17 cellular contexts compared by ENCODE assay signal in the genomic region with DNA sequence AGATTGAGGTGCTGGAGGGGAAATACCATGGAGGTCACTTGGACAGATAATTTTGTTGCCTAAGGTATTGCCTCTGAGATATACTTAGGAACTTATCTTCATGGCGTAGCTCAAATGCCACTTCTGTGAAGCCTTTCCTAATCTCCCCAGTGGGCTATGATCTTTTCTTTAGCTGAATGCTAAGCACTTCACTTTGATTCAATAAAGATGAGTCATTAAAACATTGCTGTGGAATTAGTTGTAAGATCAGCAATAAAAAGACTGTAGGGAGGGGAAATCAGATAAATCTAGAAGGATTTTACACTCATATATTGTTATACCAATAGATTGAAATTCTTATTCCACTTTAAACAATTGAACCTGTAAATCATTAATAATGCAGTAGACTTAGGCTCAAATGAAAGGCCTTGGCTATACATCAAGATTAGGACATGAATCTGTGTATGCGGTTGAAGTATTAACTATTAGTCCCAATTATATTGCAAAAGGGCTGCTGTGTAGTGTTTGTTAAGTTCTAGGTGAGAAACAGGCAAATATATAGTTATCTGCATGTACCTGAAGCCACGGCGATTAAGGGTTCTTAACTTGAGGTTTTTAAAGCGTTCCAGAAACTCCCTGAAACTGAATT. TPM values are rescaled to one million over a fixed set of nuclear protein-coding genes. Genes with fewer than 3 reads are reported as not detected.
DNase-seq lines count a peak whose midpoint lies in the region; ATAC-seq and TF ChIP-seq lines count a peak whose summit lies in the region.
"Had no signal": no experiment of that assay in that cellular context is flagged by ENCODE, and none has a peak within 500 bp of the region (broad histone marks: within the 10 kb centered on the region; RNA-seq: fewer than 3 reads in every experiment).

No MANE protein-coding gene starts in this region.

- no peaks in the 10 kb centered on the region for H3K9me3 Mint-ChIP-seq in stimulated activated memory B cell treated with anti-CD40 and anti-IgM and Interleukin-4, amounts not matched to agents 10 μg/mL and 1 μg/mL and 100 μg/mL, for 72 hours
- H3K9me3 Mint-ChIP-seq: CD8-positive, alpha-beta T cell had no signal

- H3K4me1 Mint-ChIP-seq in stimulated activated memory B cell treated with anti-CD40 and anti-IgM and Interleukin-4, amounts not matched to agents 10 μg/mL and 1 μg/mL and 100 μg/mL, for 72 hours = peaks cover 14% of the 10 kb centered on the region

- H2AFZ ChIP-seq in IMR-90 (replicated peaks; ENCODE audit: low read length, poor library complexity) = no peak overlapping the region

- dilution Hi-C loops in IMR-90 (cut with HindIII; ENCODE audit: low sequenced_read_pairs, unreplicated experiment) = no loop called here

- CTCF ChIA-PET in IMR-90 (lab: Yijun Ruan, JAX) = interaction anchor here (1.0 kb wide), 1 partner anchor 21 kb away, joined by 3 read pairs; no protein-coding TSS in a partner anchor

- in situ Hi-C loops in IMR-90 (cut with MboI; ENCODE audit: low sequenced_read_pairs) = no loop called here

- TF ChIP-seq POLR2A in IMR-90 (IDR thresholded peaks at IDR 0.05; ENCODE audit: low read depth, low read length) (no peak), body of pancreas (IDR thresholded peaks at IDR 0.05) (no peak)

- no peak overlapping the region for H4K5ac ChIP-seq in IMR-90 (ENCODE audit: low read depth, low read length)

- H4K91ac ChIP-seq in IMR-90 (ENCODE audit: insufficient read depth, low read depth, low read length) = 0 out of 2 replicates have a peak overlapping the region, but pooled peaks have one; percentile 14

- WGBS in IMR-90 (ENCODE audit: extremely low coverage in 2 of 2, insufficient read length in 1 of 2), 2 experiments = 100% methylated on average over 1 of the region's 5 CpGs; no CpG with 5 or more reads in 1 of the 2 experiments
- 21% methylated on average over 5 of the region's 5 CpGs for WGBS in body of pancreas, 2 donors

- H3K27me3 ChIP-seq in IMR-90 (ENCODE audit: control insufficient read depth, insufficient read depth, low read length) = no peaks in the 10 kb centered on the region
- no peaks in the 10 kb centered on the region for H3K27me3 ChIP-seq in body of pancreas
- no peaks in the 10 kb centered on the region for H3K27me3 ChIP-seq in muscle layer of duodenum (ENCODE audit: low read depth, low read length)
- H3K27me3 ChIP-seq: BE2C had no signal

- H3K56ac ChIP-seq in IMR-90 (ENCODE audit: extremely low read depth, insufficient read depth, low read length) = no peak overlapping the region

- peaks cover 72% of the 10 kb centered on the region for H3K36me3 Mint-ChIP-seq in stimulated activated memory B cell treated with anti-CD40 and anti-IgM and Interleukin-4, amounts not matched to agents 10 μg/mL and 1 μg/mL and 100 μg/mL, for 72 hours

- H3K4me1 ChIP-seq in IMR-90 (ENCODE audit: control insufficient read depth, insufficient read depth, low read length) (peaks cover 6% of the 10 kb centered on the region; the same call in 1 of the 2 replicates), body of pancreas (peaks cover 18% of the 10 kb centered on the region), muscle layer of duodenum (ENCODE audit: control insufficient read depth in 1 of 2, insufficient read depth in 2 of 2, low read length in 2 of 2) (no peaks in the 10 kb centered on the region)
- H3K4me1 ChIP-seq: BE2C had no signal

- H4K20me1 ChIP-seq in IMR-90 (ENCODE audit: insufficient read depth, low read length) = no peaks in the 10 kb centered on the region

- H3K9me3 ChIP-seq in IMR-90 (ENCODE audit: control insufficient read depth, insufficient read depth, low read length) (no peaks in the 10 kb centered on the region), body of pancreas (no peaks in the 10 kb centered on the region), muscle layer of duodenum (ENCODE audit: control insufficient read depth in 1 of 2, low read length in 2 of 2) (no peaks in the 10 kb centered on the region)
- H3K9me3 ChIP-seq: BE2C had no signal

- H3K27me3 Mint-ChIP-seq in stimulated activated memory B cell treated with anti-CD40 and anti-IgM and Interleukin-4, amounts not matched to agents 10 μg/mL and 1 μg/mL and 100 μg/mL, for 72 hours = no peaks in the 10 kb centered on the region

- H3K9ac ChIP-seq in IMR-90 (ENCODE audit: low read depth, low read length) = no peak overlapping the region

- H3K14ac ChIP-seq in IMR-90 (replicated peaks; ENCODE audit: low read depth, low read length) = 0 out of 2 replicates have a peak overlapping the region, but pooled peaks have one; percentile 63

- no peak overlapping the region for H3K4me2 ChIP-seq in IMR-90 (ENCODE audit: low read depth, low read length)

- peaks cover 29% of the 10 kb centered on the region for H3K9me1 ChIP-seq in IMR-90 (ENCODE audit: insufficient read depth, low read length)

- 0 out of 2 replicates have a peak overlapping the region, but pooled peaks have one; percentile 14 for H2BK20ac ChIP-seq in IMR-90 (ENCODE audit: low read depth, low read length)

- H3K4me3 Mint-ChIP-seq in stimulated activated memory B cell treated with anti-CD40 and anti-IgM and Interleukin-4, amounts not matched to agents 10 μg/mL and 1 μg/mL and 100 μg/mL, for 72 hours = no peak overlapping the region
- H3K4me3 Mint-ChIP-seq: CD8-positive, alpha-beta T cell had no signal

- H3K36me3 ChIP-seq in IMR-90 (ENCODE audit: control insufficient read depth, insufficient read depth, low read length) (peaks cover 7% of the 10 kb centered on the region), body of pancreas (replicated peaks in 1 of 2; ENCODE audit: insufficient read depth in 1 of 2, low read depth in 2 of 2) (no peaks in the 10 kb centered on the region), muscle layer of duodenum (ENCODE audit: control insufficient read depth in 1 of 2, insufficient read depth in 2 of 2, low read length in 2 of 2) (peaks cover 0 to 9% of the 10 kb centered on the region in 2 donors)

- POLR2A ChIA-PET in IMR-90 (lab: Charles Lee; ENCODE audit: unreplicated experiment) = no interaction called here

- H3K4ac ChIP-seq in IMR-90 (ENCODE audit: low read depth, low read length) = no peak overlapping the region

- intact Hi-C loops in IMR-90 (cut with micrococcal nuclease) = no loop called here
- intact Hi-C loops in body of pancreas (cut with DNase I) = no loop called here

- TF ChIP-seq RAD21 in IMR-90 (IDR thresholded peaks at IDR 0.05; ENCODE audit: low read length) = no peak

- 0 out of 4 replicates have a peak overlapping the region, but pooled peaks of 1 of the 2 experiments have one; percentile 5 for H4K8ac ChIP-seq in IMR-90 (ENCODE audit: low read depth in 2 of 2, low read length in 2 of 2)

- H3K4me3 ChIP-seq in IMR-90 (ENCODE audit: insufficient read depth, low read depth, low read length) (no peak overlapping the region), body of pancreas (no peak overlapping the region), muscle layer of duodenum (ENCODE audit: low read depth in 1 of 2, low read length in 2 of 2) (no peak overlapping the region)

- peak; percentile 14 for ATAC-seq in IMR-90 (ENCODE audit: low read depth)
- ATAC-seq in body of pancreas = peak; percentile 48
- no peak for ATAC-seq in stimulated activated memory B cell treated with anti-CD40 and anti-IgM and Interleukin-4, amounts not matched to agents 10 μg/mL and 1 μg/mL and 100 μg/mL, for 72 hours
- no peak for ATAC-seq in HG02981 (IDR thresholded peaks at IDR 0.05; ENCODE audit: unreplicated experiment)
- ATAC-seq: CD8-positive, alpha-beta T cell had no signal

- H2AK9ac ChIP-seq in IMR-90 (replicated peaks; ENCODE audit: low read depth, low read length, poor library complexity) = no peak overlapping the region

- no peak overlapping the region for H2AK5ac ChIP-seq in IMR-90 (ENCODE audit: low read depth, low read length)

- no peaks in the 10 kb centered on the region for H3K79me1 ChIP-seq in IMR-90 (ENCODE audit: low read depth in 1 of 2, low read length in 2 of 2)

- no peak overlapping the region for H2BK15ac ChIP-seq in IMR-90 (ENCODE audit: low read depth, low read length)

- no peak overlapping the region for H2BK120ac ChIP-seq in IMR-90 (ENCODE audit: low read depth, low read length)

- no peak overlapping the region for H3K18ac ChIP-seq in IMR-90 (ENCODE audit: low read depth, low read length)

- TF ChIP-seq CTCF in IMR-90 (conservative IDR thresholded peaks at IDR 0.05; ENCODE audit: low read depth, low read length) = no peak
- TF ChIP-seq CTCF in body of pancreas (IDR thresholded peaks at IDR 0.05) = no peak

- DNase-seq in IMR-90 (peak; percentile 52), body of pancreas (no peak), OCI-M2 (lab: John Stamatoyannopoulos, UW; ENCODE audit: unreplicated experiment) (no peak), dermis blood vessel endothelial cell (no peak)
- DNase-seq: BE2C; CD8-positive, alpha-beta T cell; DND-41; GF-D8; GOT3; Kasumi-1; NCI-H1417 treated with DMSO at 0.1 percent for 48 hours; NCI-H2029; NCI-H345; NCI-H526 treated with DMSO at 0.1 percent for 48 hours had no signal

- H3K23ac ChIP-seq in IMR-90 (ENCODE audit: low read depth, low read length) = no peak overlapping the region

- BruUV-seq in IMR-90 (replicated peaks; lab: Mats Ljungman, UMichigan) = no TSS peak

- no peak overlapping the region for H2BK5ac ChIP-seq in IMR-90 (ENCODE audit: low read depth, low read length, poor library complexity, severe bottlenecking)

- H3K27ac ChIP-seq in IMR-90 (ENCODE audit: insufficient read depth, low read length) = no peak overlapping the region
- H3K27ac ChIP-seq in body of pancreas = no peak overlapping the region
- H3K27ac ChIP-seq in muscle layer of duodenum (ENCODE audit: low read length) = peak overlapping the region; percentile 14

- peak overlapping the region; percentile 9 for H3K27ac Mint-ChIP-seq in stimulated activated memory B cell treated with anti-CD40 and anti-IgM and Interleukin-4, amounts not matched to agents 10 μg/mL and 1 μg/mL and 100 μg/mL, for 72 hours
- H3K27ac Mint-ChIP-seq: CD8-positive, alpha-beta T cell had no signal

TF ChIP-seq in IMR-90, 13 proteins besides CTCF, POLR2A, EP300 and RAD21 (continues in another document):
- TF ChIP-seq FOS (IDR thresholded peaks at IDR 0.05; ENCODE audit: low read depth, low read length) = peak; percentile 58

RNA-seq across cellular contexts. Expression of a gene that starts 19.2 kb away (rescaled TPM):
- total RNA-seq in IMR-90 (2012; rRNA removed) = 3.8 and 26.4 TPM in 2 replicates
- 19.0 and 26.3 TPM in 2 replicates for polyA plus RNA-seq in IMR-90 (2012; rRNA removed)
- polyA plus RNA-seq in IMR-90 (2012; cell fraction: cytosol; rRNA removed) = 2.2 and 3.2 TPM in 2 replicates
- polyA plus RNA-seq in IMR-90 (2012; cell fraction: nucleus; rRNA removed; ENCODE audit: low replicate concordance) = 0.38 and 5.7 TPM in 2 replicates
- 10 to 100 TPM in 1 of 2 donors, 1 to 10 TPM in 1; 9.6 to 15.2 TPM for total RNA-seq in body of pancreas
- 34.9 and 50.3 TPM in 2 replicates for total RNA-seq in dermis blood vessel endothelial cell

RNA-seq across cellular contexts. Expression of a gene that starts 37.1 kb away (rescaled TPM):
- total RNA-seq in IMR-90 (2012; rRNA removed) = 37.5 and 41.0 TPM in 2 replicates
- 55.5 and 58.9 TPM in 2 replicates for polyA plus RNA-seq in IMR-90 (2012; rRNA removed)
- polyA plus RNA-seq in IMR-90 (2012; cell fraction: cytosol; rRNA removed) = 29.8 and 38.7 TPM in 2 replicates
- 40.0 and 112 TPM in 2 replicates for polyA plus RNA-seq in IMR-90 (2012; cell fraction: nucleus; rRNA removed; ENCODE audit: low replicate concordance)
- total RNA-seq in body of pancreas = 10 to 100 TPM; 14.5 to 18.9 TPM
- total RNA-seq in dermis blood vessel endothelial cell = 47.1 TPM in 2 replicates

Comparison
In these comparisons a context has a peak if more than half of its experiments do, and no peak if none do; other contexts are left out.
1. ATAC-seq: peak in IMR-90 (single experiment) and body of pancreas (single experiment); none in stimulated activated memory B cell treated with anti-CD40 and anti-IgM and Interleukin-4, amounts not matched to agents 10 μg/mL and 1 μg/mL and 100 μg/mL, for 72 hours (single experiment) and HG02981 (single experiment).